ENCODE assay signal across 9 cellular contexts in genomic region chr11:30488304-30488998, GRCh38.
DNase-seq lines count a peak whose midpoint lies in the region; ATAC-seq and TF ChIP-seq lines count a peak whose summit lies in the region.
"Had no signal": no experiment of that assay in that cellular context is flagged by ENCODE, and none has a peak within 500 bp of the region (broad histone marks: within the 10 kb centered on the region; RNA-seq: fewer than 3 reads in every experiment).

No MANE protein-coding gene starts in this region.

- H3K27me3 ChIP-seq in CD8-positive, alpha-beta T cell (ENCODE audit: insufficient read depth, low read length): peaks cover 3% of the 10 kb centered on the region

- H3K4me3 ChIP-seq in AG10803 (ENCODE audit: low read length): no peak overlapping the region
- no peak overlapping the region for H3K4me3 ChIP-seq in CD8-positive, alpha-beta T cell (ENCODE audit: low read depth, low read length)

- H3K9me3 Mint-ChIP-seq in stimulated activated memory B cell treated with anti-CD40 and anti-IgM and Interleukin-4, amounts not matched to agents 10 μg/mL and 1 μg/mL and 100 μg/mL, for 72 hours: no peaks in the 10 kb centered on the region
- no peaks in the 10 kb centered on the region for H3K9me3 Mint-ChIP-seq in CD8-positive, alpha-beta T cell

- no peaks in the 10 kb centered on the region for H3K4me1 Mint-ChIP-seq in stimulated activated memory B cell treated with anti-CD40 and anti-IgM and Interleukin-4, amounts not matched to agents 10 μg/mL and 1 μg/mL and 100 μg/mL, for 72 hours
- no peaks in the 10 kb centered on the region for H3K4me1 Mint-ChIP-seq in CD8-positive, alpha-beta T cell (ENCODE audit: low read depth)

- H3K4me3 Mint-ChIP-seq in stimulated activated memory B cell treated with anti-CD40 and anti-IgM and Interleukin-4, amounts not matched to agents 10 μg/mL and 1 μg/mL and 100 μg/mL, for 72 hours: no peak overlapping the region
- no peak overlapping the region for H3K4me3 Mint-ChIP-seq in CD8-positive, alpha-beta T cell

- ATAC-seq in HG03135 (IDR thresholded peaks at IDR 0.05; ENCODE audit: unreplicated experiment): no peak
- no peak for ATAC-seq in stimulated activated memory B cell treated with anti-CD40 and anti-IgM and Interleukin-4, amounts not matched to agents 10 μg/mL and 1 μg/mL and 100 μg/mL, for 72 hours
- no peak for ATAC-seq in CD8-positive, alpha-beta T cell

- CTCF ChIA-PET in CD8-positive, alpha-beta T cell (lab: Charles Lee): no interaction called here

- POLR2A ChIA-PET in CD8-positive, alpha-beta T cell (lab: Charles Lee): no interaction called here

- no peaks in the 10 kb centered on the region for H3K36me3 Mint-ChIP-seq in stimulated activated memory B cell treated with anti-CD40 and anti-IgM and Interleukin-4, amounts not matched to agents 10 μg/mL and 1 μg/mL and 100 μg/mL, for 72 hours
- no peaks in the 10 kb centered on the region for H3K36me3 Mint-ChIP-seq in CD8-positive, alpha-beta T cell

- H3K27me3 Mint-ChIP-seq in stimulated activated memory B cell treated with anti-CD40 and anti-IgM and Interleukin-4, amounts not matched to agents 10 μg/mL and 1 μg/mL and 100 μg/mL, for 72 hours: peaks cover 15% of the 10 kb centered on the region
- peaks cover 3% of the 10 kb centered on the region for H3K27me3 Mint-ChIP-seq in CD8-positive, alpha-beta T cell (ENCODE audit: low read depth)

- H3K27ac ChIP-seq in caudate nucleus (ENCODE audit: low read depth, low read length): peak overlapping the region; percentile 34
- H3K27ac ChIP-seq in CD8-positive, alpha-beta T cell (ENCODE audit: low read depth, low read length): no peak overlapping the region

- no peak overlapping the region for H3K27ac Mint-ChIP-seq in stimulated activated memory B cell treated with anti-CD40 and anti-IgM and Interleukin-4, amounts not matched to agents 10 μg/mL and 1 μg/mL and 100 μg/mL, for 72 hours
- H3K27ac Mint-ChIP-seq in CD8-positive, alpha-beta T cell: no peak overlapping the region

- H3K36me3 ChIP-seq in CD8-positive, alpha-beta T cell (ENCODE audit: insufficient read depth, low read length): no peaks in the 10 kb centered on the region

- intact Hi-C loops in CD8-positive, alpha-beta T cell (cut with DNase I, micrococcal nuclease): no loop called here

- DNase-seq in AG10803 (ENCODE audit: low read depth) (peak; percentile 6), NCI-H2081 (lab: John Stamatoyannopoulos, UW) (peak; percentile 63 to 88), caudate nucleus (lab: John Stamatoyannopoulos, UW) (no peak), mucosa of gallbladder (ENCODE audit: low spot score) (peak; percentile 76), GDM1 (lab: John Stamatoyannopoulos, UW) (no peak)
- no peak for DNase-seq in CD8-positive, alpha-beta T cell
- DNase-seq: cerebellar nuclear complex had no signal

- H3K4me1 ChIP-seq in CD8-positive, alpha-beta T cell (ENCODE audit: insufficient read depth, low read length): no peaks in the 10 kb centered on the region

- TF ChIP-seq CTCF in AG10803 (conservative IDR thresholded peaks at IDR 0.05; ENCODE audit: low read length): no peak
- no peak for TF ChIP-seq CTCF in CD8-positive, alpha-beta T cell (IDR thresholded peaks at IDR 0.05)

- H3K9me3 ChIP-seq in CD8-positive, alpha-beta T cell (ENCODE audit: low read length): no peaks in the 10 kb centered on the region

Comparison
In these comparisons a context has a peak if more than half of its experiments do, and no peak if none do; other contexts are left out.
1. DNase-seq: peak in AG10803 (single experiment), NCI-H2081 (2 of 2) and mucosa of gallbladder (single experiment); none in caudate nucleus (0 of 61), GDM1 (single experiment) and CD8-positive, alpha-beta T cell (0 of 7).